Comparison of ENCODE assay signal across 8 cellular contexts in genomic region chr1:67052741-67053534, GRCh38. TPM values are rescaled to one million over a fixed set of nuclear protein-coding genes. Genes with fewer than 3 reads are reported as not detected.
DNase-seq lines count a peak whose midpoint lies in the region; TF ChIP-seq lines count a peak whose summit lies in the region.

No MANE protein-coding gene starts in this region.

- H3K9me3 ChIP-seq in GM23248 (ENCODE audit: low read depth): no peaks in the 10 kb centered on the region
- H3K9me3 ChIP-seq in mucosa of rectum (ENCODE audit: control insufficient read depth in 2 of 2, low read length in 2 of 2): no peaks in the 10 kb centered on the region
- H3K9me3 ChIP-seq in thymus (ENCODE audit: control insufficient read depth): no peaks in the 10 kb centered on the region

- H3K4me2 ChIP-seq in GM23248 (ENCODE audit: unreplicated experiment) (peak overlapping the region; percentile 98), KMS-11 (peak overlapping the region; percentile 92)

- H2AFZ ChIP-seq in GM23248 (peak overlapping the region; percentile 91), KMS-11 (ENCODE audit: low read depth) (peak overlapping the region; percentile 88)

- H3K27ac ChIP-seq in GM23248 (peak overlapping the region; percentile 80), KMS-11 (peak overlapping the region; percentile 88), mucosa of rectum (ENCODE audit: low read depth in 2 of 2, low read length in 2 of 2) (peak overlapping the region; percentile 97), thymus (ENCODE audit: low read depth) (peak overlapping the region; percentile 99)

- peak; percentile 33 for DNase-seq in NCI-H1105 treated with DMSO at 0.1 percent for 48 hours (lab: John Stamatoyannopoulos, UW)
- DNase-seq in NCI-H1105 (lab: John Stamatoyannopoulos, UW): no peak
- DNase-seq in GM23248: peak; percentile 77
- DNase-seq in activated CD4-positive, alpha-beta T cell treated with anti-CD3 and anti-CD28 coated beads for 48 hours: peak; percentile 41
- DNase-seq in erythroblast (lab: John Stamatoyannopoulos, UW): peak; percentile 62

- TF ChIP-seq POLR2A in erythroblast (IDR thresholded peaks at IDR 0.05; ENCODE audit: low read length): no peak

- H3K36me3 ChIP-seq in GM23248 (ENCODE audit: low read depth): peaks cover 15% of the 10 kb centered on the region; the same call in 1 of the 2 replicates
- H3K36me3 ChIP-seq in KMS-11 (ENCODE audit: insufficient read depth): no peaks in the 10 kb centered on the region
- peaks cover 12 to 13% of the 10 kb centered on the region in 2 donors for H3K36me3 ChIP-seq in mucosa of rectum (ENCODE audit: control insufficient read depth in 2 of 2, insufficient read depth in 2 of 2, low read length in 2 of 2)
- peaks cover 6% of the 10 kb centered on the region for H3K36me3 ChIP-seq in thymus (ENCODE audit: control insufficient read depth, insufficient read depth)

- peaks cover 45% of the 10 kb centered on the region for H3K79me2 ChIP-seq in GM23248 (ENCODE audit: insufficient read depth)
- H3K79me2 ChIP-seq in KMS-11 (ENCODE audit: insufficient read depth, low read depth): peaks cover 52% of the 10 kb centered on the region

- in situ Hi-C loops in GM23248 (cut with MboI): no loop called here

- H4K20me1 ChIP-seq in GM23248 (ENCODE audit: insufficient read depth) (no peaks in the 10 kb centered on the region), KMS-11 (ENCODE audit: insufficient read depth) (no peaks in the 10 kb centered on the region)

- H3K9ac ChIP-seq in GM23248: peak overlapping the region; percentile 90
- H3K9ac ChIP-seq in KMS-11: peak overlapping the region; percentile 85
- H3K9ac ChIP-seq in mucosa of rectum (ENCODE audit: low read depth in 1 of 2, low read length in 2 of 2): peak overlapping the region; percentile 95 to 98

- WGBS in GM23248 (ENCODE audit: low coverage in 1 of 2, low lambda C conversion rate in 2 of 2, missing lambda C conversion rate in 2 of 2), 2 experiments: 1% methylated on average over 24 to 25 of the region's 25 CpGs
- WGBS in thymus: 5% methylated on average over 25 of the region's 25 CpGs

- no peaks in the 10 kb centered on the region for H3K27me3 ChIP-seq in GM23248 (replicated peaks; ENCODE audit: insufficient read depth)
- no peaks in the 10 kb centered on the region for H3K27me3 ChIP-seq in KMS-11 (ENCODE audit: insufficient read depth, low read depth)
- no peaks in the 10 kb centered on the region for H3K27me3 ChIP-seq in mucosa of rectum (ENCODE audit: control insufficient read depth in 2 of 2, insufficient read depth in 2 of 2, low read length in 2 of 2)
- H3K27me3 ChIP-seq in thymus (ENCODE audit: control insufficient read depth, insufficient read depth): no peaks in the 10 kb centered on the region

- no peaks in the 10 kb centered on the region for H3K9me2 ChIP-seq in GM23248 (ENCODE audit: insufficient read depth)

- peaks cover 13% of the 10 kb centered on the region for H3K4me1 ChIP-seq in GM23248 (ENCODE audit: insufficient read depth)
- peaks cover 21% of the 10 kb centered on the region for H3K4me1 ChIP-seq in KMS-11 (ENCODE audit: low read depth, poor library complexity, severe bottlenecking)
- H3K4me1 ChIP-seq in mucosa of rectum (ENCODE audit: control insufficient read depth in 2 of 2, insufficient read depth in 2 of 2, low read length in 2 of 2): peaks cover 7 to 18% of the 10 kb centered on the region in 2 donors
- H3K4me1 ChIP-seq in thymus (ENCODE audit: control insufficient read depth, insufficient read depth, low read length): peaks cover 2% of the 10 kb centered on the region

- H3F3A ChIP-seq in GM23248 (ENCODE audit: insufficient read depth): no peaks in the 10 kb centered on the region

- H3K4me3 ChIP-seq in GM23248: peak overlapping the region; percentile 87
- no peak overlapping the region for H3K4me3 ChIP-seq in KMS-11 (IDR thresholded peaks at IDR 0.05; ENCODE audit: insufficient read depth, low read depth, low read length)
- peak overlapping the region; percentile 88 to 92 for H3K4me3 ChIP-seq in mucosa of rectum (ENCODE audit: low read length in 2 of 2)
- peak overlapping the region; percentile 96 for H3K4me3 ChIP-seq in thymus (ENCODE audit: low read length)

- no peak for TF ChIP-seq CTCF in KMS-11 (conservative IDR thresholded peaks at IDR 0.05; ENCODE audit: low read depth, low read length)

RNA-seq across cellular contexts. Expression of gene SLC35D1, which starts 1.0 kb away (rescaled TPM):
- 13.4 and 14.9 TPM in 2 replicates for total RNA-seq in GM23248 (2014; rRNA removed; shearing (Covaris generic))
- polyA plus RNA-seq in GM23248 (2016; fragmentation: Nextera tagmentation; extraction: Ambion mirVana) (8.0 and 9.1 TPM in 2 replicates), thymus (6.3 TPM)
